29 cellular contexts compared by ENCODE assay signal in genomic region chr16:46759309-46759708, GRCh38. TPM values are rescaled to one million over a fixed set of nuclear protein-coding genes. Genes with fewer than 3 reads are reported as not detected.
"Had no signal": no experiment of that assay in that cellular context is flagged by ENCODE, and none has a peak within 500 bp of the region (broad histone marks: within the 10 kb centered on the region; RNA-seq: fewer than 3 reads in every experiment).

No MANE protein-coding gene starts in this region.

- H3K4me3 Mint-ChIP-seq: activated CD4-positive, alpha-beta memory T cell treated with anti-CD3 and anti-CD28 coated beads for 36 hours; activated CD4-positive, alpha-beta T cell treated with anti-CD3 and anti-CD28 coated beads for 36 hours; activated CD4-positive, alpha-beta T cell treated with anti-CD3 and anti-CD28 coated beads, Interleukin-2, amount 10 ng/mL, durations not matched to agents 24 days and 14 days; activated CD8-positive, alpha-beta memory T cell treated with anti-CD3 and anti-CD28 coated beads, Interleukin-2, amount 10 ng/mL, durations not matched to agents 7 days and 5 days; activated CD8-positive, alpha-beta T cell treated with anti-CD3 and anti-CD28 coated beads, Interleukin-2, amount 10 ng/mL, durations not matched to agents 7 days and 5 days; activated naive CD8-positive, alpha-beta T cell; activated T-helper 17 cell treated with anti-CD3 and anti-CD28 coated beads, Interleukin-2, amount 50 U/mL, for 72 hours; central memory CD8-positive, alpha-beta T cell; effector memory CD8-positive, alpha-beta T cell had no signal

- H3K36me3 ChIP-seq: esophagus muscularis mucosa, gastroesophageal sphincter had no signal

- H3K4me3 ChIP-seq: esophagus muscularis mucosa, gastroesophageal sphincter had no signal

- H3K27ac ChIP-seq: esophagus muscularis mucosa, foreskin keratinocyte, gastroesophageal sphincter had no signal

- FAIRE-seq: astrocyte, colon had no signal

- H3K9me3 Mint-ChIP-seq: activated CD4-positive, alpha-beta memory T cell treated with anti-CD3 and anti-CD28 coated beads for 36 hours; activated CD4-positive, alpha-beta T cell treated with anti-CD3 and anti-CD28 coated beads, Interleukin-2, amount 10 ng/mL, durations not matched to agents 24 days and 14 days; activated T-helper 17 cell treated with anti-CD3 and anti-CD28 coated beads, Interleukin-2, amount 50 U/mL, for 72 hours; central memory CD8-positive, alpha-beta T cell; effector memory CD8-positive, alpha-beta T cell had no signal

- H3K9me3 ChIP-seq: esophagus muscularis mucosa, gastroesophageal sphincter had no signal

- ATAC-seq: activated CD4-positive, alpha-beta T cell treated with anti-CD3 and anti-CD28 coated beads for 36 hours; activated CD8-positive, alpha-beta memory T cell treated with anti-CD3 and anti-CD28 coated beads, Interleukin-2, amount 10 ng/mL, durations not matched to agents 7 days and 5 days; activated CD8-positive, alpha-beta T cell treated with anti-CD3 and anti-CD28 coated beads, Interleukin-2, amount 10 ng/mL, durations not matched to agents 7 days and 5 days; activated T-helper 17 cell treated with anti-CD3 and anti-CD28 coated beads, Interleukin-2, amount 50 U/mL, for 72 hours; effector memory CD8-positive, alpha-beta T cell; foreskin keratinocyte; gastroesophageal sphincter had no signal

- H3K27ac Mint-ChIP-seq: activated CD4-positive, alpha-beta memory T cell treated with anti-CD3 and anti-CD28 coated beads for 36 hours; activated CD4-positive, alpha-beta T cell treated with anti-CD3 and anti-CD28 coated beads for 36 hours; activated CD4-positive, alpha-beta T cell treated with anti-CD3 and anti-CD28 coated beads, Interleukin-2, amount 10 ng/mL, durations not matched to agents 24 days and 14 days; activated CD8-positive, alpha-beta memory T cell treated with anti-CD3 and anti-CD28 coated beads, Interleukin-2, amount 10 ng/mL, durations not matched to agents 7 days and 5 days; activated CD8-positive, alpha-beta T cell treated with anti-CD3 and anti-CD28 coated beads, Interleukin-2, amount 10 ng/mL, durations not matched to agents 7 days and 5 days; activated naive CD8-positive, alpha-beta T cell; activated T-helper 17 cell treated with anti-CD3 and anti-CD28 coated beads, Interleukin-2, amount 50 U/mL, for 72 hours; effector memory CD8-positive, alpha-beta T cell had no signal

- DNase-seq: activated CD4-positive, alpha-beta memory T cell treated with anti-CD3 and anti-CD28 coated beads for 36 hours; activated CD4-positive, alpha-beta T cell treated with anti-CD3 and anti-CD28 coated beads for 36 hours; activated CD4-positive, alpha-beta T cell treated with anti-CD3 and anti-CD28 coated beads, Interleukin-2, amount 10 ng/mL, durations not matched to agents 24 days and 14 days; activated CD4-positive, CD25-positive, alpha-beta regulatory T cell; activated CD4-positive, CD25-positive, alpha-beta regulatory T cell treated with anti-CD3 and anti-CD28 coated beads, Interleukin-2, amount 50 U/mL, for 72 hours; activated CD8-positive, alpha-beta memory T cell treated with anti-CD3 and anti-CD28 coated beads, Interleukin-2, amount 10 ng/mL, durations not matched to agents 7 days and 5 days; activated CD8-positive, alpha-beta memory T cell treated with anti-CD3 and anti-CD28 coated beads, Interleukin-2, amount 50 U/mL, for 4 hours; activated CD8-positive, alpha-beta T cell treated with anti-CD3 and anti-CD28 coated beads, Interleukin-2, amount 10 ng/mL, durations not matched to agents 7 days and 5 days; activated effector memory CD4-positive, alpha-beta T cell treated with Interleukin-2 at 50 U/mL for 16 hours; activated gamma-delta T cell treated with Interleukin-2 at 50 U/mL for 16 hours; activated naive CD4-positive, alpha-beta T cell treated with anti-CD3 and anti-CD28 coated beads, Interleukin-2, amount 50 U/mL, for 16 hours; activated naive CD4-positive, alpha-beta T cell treated with Interleukin-2 at 50 U/mL for 16 hours; activated T-cell treated with anti-CD3 and anti-CD28 coated beads, Interleukin-2, amount 50 U/mL, for 1 hour; amniotic stem cell; anterior cingulate cortex; cortex of kidney; dermis blood vessel endothelial cell; effector CD4-positive, alpha-beta T cell; effector memory CD8-positive, alpha-beta T cell; erythroblast; foreskin keratinocyte; T-helper 2 cell had no signal

- H3K36me3 Mint-ChIP-seq: activated CD4-positive, alpha-beta memory T cell treated with anti-CD3 and anti-CD28 coated beads for 36 hours; activated CD8-positive, alpha-beta memory T cell treated with anti-CD3 and anti-CD28 coated beads, Interleukin-2, amount 10 ng/mL, durations not matched to agents 7 days and 5 days; activated naive CD8-positive, alpha-beta T cell had no signal

- H3K4me1 ChIP-seq: foreskin keratinocyte had no signal

- H3K4me1 Mint-ChIP-seq: activated CD4-positive, alpha-beta T cell treated with anti-CD3 and anti-CD28 coated beads for 36 hours; activated CD4-positive, alpha-beta T cell treated with anti-CD3 and anti-CD28 coated beads, Interleukin-2, amount 10 ng/mL, durations not matched to agents 24 days and 14 days; activated CD8-positive, alpha-beta memory T cell treated with anti-CD3 and anti-CD28 coated beads, Interleukin-2, amount 10 ng/mL, durations not matched to agents 7 days and 5 days; activated T-helper 17 cell treated with anti-CD3 and anti-CD28 coated beads, Interleukin-2, amount 50 U/mL, for 72 hours; central memory CD8-positive, alpha-beta T cell had no signal

- H3K27me3 Mint-ChIP-seq: activated CD4-positive, alpha-beta T cell treated with anti-CD3 and anti-CD28 coated beads, Interleukin-2, amount 10 ng/mL, durations not matched to agents 24 days and 14 days had no signal

RNA-seq across cellular contexts. Expression of gene MYLK3, which starts 11.2 kb away (rescaled TPM):
- total RNA-seq: activated CD8-positive, alpha-beta memory T cell treated with anti-CD3 and anti-CD28 coated beads, Interleukin-2, amount 10 ng/mL, durations not matched to agents 7 days and 5 days had no signal
- polyA plus RNA-seq: foreskin keratinocyte had no signal
